Comparison of ENCODE assay signal across 17 cellular contexts in genomic region chr11:120522021-120522420, GRCh38. TPM values are rescaled to one million over a fixed set of nuclear protein-coding genes. Genes with fewer than 3 reads are reported as not detected.
A peak's percentile ranks its signal among the peaks of the same experiment; 100 is the strongest.
DNase-seq lines count a peak whose midpoint lies in the region; ATAC-seq and TF ChIP-seq lines count a peak whose summit lies in the region.
"Had no signal": no experiment of that assay in that cellular context is flagged by ENCODE, and none has a peak within 500 bp of the region (broad histone marks: within the 10 kb centered on the region; RNA-seq: fewer than 3 reads in every experiment).

No MANE protein-coding gene starts in this region.

- peak overlapping the region; percentile 72 for H3K4me2 ChIP-seq in BLaER1

- H3K9ac ChIP-seq in BLaER1 = no peak overlapping the region
- H3K9ac ChIP-seq: GM23248 had no signal

- H3K27ac ChIP-seq in BLaER1 = no peak overlapping the region; the same call in 1 of the 2 replicates
- no peak overlapping the region for H3K27ac ChIP-seq in lower lobe of right lung
- no peak overlapping the region for H3K27ac ChIP-seq in spleen
- H3K27ac ChIP-seq: GM23248 had no signal

- DNase-seq in CD14-positive monocyte (ENCODE audit: low spot score) (peak; percentile 9), lower lobe of right lung (peak; percentile 18), spleen (peak; percentile 17), pons (ENCODE audit: low spot score) (no peak), EL (no peak)
- DNase-seq: Calu3; CD8-positive, alpha-beta T cell; DMS 273 treated with DMSO at 0.1 percent for 48 hours; DMS53; DND-41; GM23248; HCEC 1CT had no signal

- no peaks in the 10 kb centered on the region for H3K9me3 Mint-ChIP-seq in CD14-positive monocyte
- H3K9me3 Mint-ChIP-seq: CD8-positive, alpha-beta T cell had no signal

- no peak overlapping the region for H3K4me3 ChIP-seq in BLaER1
- no peak overlapping the region for H3K4me3 ChIP-seq in lower lobe of right lung
- H3K4me3 ChIP-seq in spleen = no peak overlapping the region
- H3K4me3 ChIP-seq: GM23248 had no signal

- no peaks in the 10 kb centered on the region for H4K20me1 ChIP-seq in BLaER1

- H3K9me3 ChIP-seq in BLaER1 (no peaks in the 10 kb centered on the region), lower lobe of right lung (no peaks in the 10 kb centered on the region), spleen (no peaks in the 10 kb centered on the region)

- H3K4me1 Mint-ChIP-seq in CD14-positive monocyte = no peaks in the 10 kb centered on the region

- no peaks in the 10 kb centered on the region for H3K36me3 Mint-ChIP-seq in CD14-positive monocyte
- H3K36me3 Mint-ChIP-seq: CD8-positive, alpha-beta T cell had no signal

- H3K4me1 ChIP-seq in BLaER1 (peaks cover 28% of the 10 kb centered on the region), lower lobe of right lung (peaks cover 3% of the 10 kb centered on the region), spleen (peaks cover 0 to 13% (median 1%) of the 10 kb centered on the region in 6 donors)

- no peaks in the 10 kb centered on the region for H3K27me3 ChIP-seq in BLaER1
- no peaks in the 10 kb centered on the region for H3K27me3 ChIP-seq in lower lobe of right lung (ENCODE audit: low read depth)
- peaks cover 0 to 85% (median 0%) of the 10 kb centered on the region in 7 donors for H3K27me3 ChIP-seq in spleen (replicated peaks in 1 of 7)

- WGBS in spleen, 5 donors = 85 to 95% (median 92%) methylated on average over 11 of the region's 11 CpGs

- no peak for TF ChIP-seq POLR2A in spleen (IDR thresholded peaks at IDR 0.05)

- H3K27ac Mint-ChIP-seq in CD14-positive monocyte = no peak overlapping the region
- H3K27ac Mint-ChIP-seq: B cell; CD8-positive, alpha-beta T cell had no signal

- TF ChIP-seq CTCF in CD14-positive monocyte (IDR thresholded peaks at IDR 0.05) (no peak), lower lobe of right lung (IDR thresholded peaks at IDR 0.05) (no peak), spleen (IDR thresholded peaks at IDR 0.05 in 8 of 11, conservative IDR thresholded peaks at IDR 0.05 in 3 of 11) (no peak)

- intact Hi-C loops in CD14-positive monocyte (cut with micrococcal nuclease) = no loop called here
- intact Hi-C loops in lower lobe of right lung (cut with DNase I) = no loop called here
- intact Hi-C loops in spleen (cut with DNase I; ENCODE audit: low total_unique reads) = no loop called here

- no peak overlapping the region for H3K4me3 Mint-ChIP-seq in CD14-positive monocyte
- H3K4me3 Mint-ChIP-seq: B cell; CD8-positive, alpha-beta T cell had no signal

- ATAC-seq in lower lobe of right lung (no peak), GM18519 (IDR thresholded peaks at IDR 0.05; ENCODE audit: low FRiP score, unreplicated experiment) (no peak)
- ATAC-seq: CD8-positive, alpha-beta T cell had no signal

- H3K27me3 Mint-ChIP-seq in CD14-positive monocyte (ENCODE audit: low read depth in 3 of 3) = peaks cover 20 to 35% (median 21%) of the 10 kb centered on the region in 3 donors

- H3K36me3 ChIP-seq in BLaER1 (no peaks in the 10 kb centered on the region), lower lobe of right lung (no peaks in the 10 kb centered on the region), spleen (no peaks in the 10 kb centered on the region)

RNA-seq across cellular contexts. Expression of gene GRIK4, which starts 10.5 kb away (rescaled TPM):
- not detected for polyA plus RNA-seq in CD14-positive monocyte
- total RNA-seq in lower lobe of right lung = 2.2 TPM
- total RNA-seq in spleen = 1 to 10 TPM in 4 of 7 donors, under 1 TPM in 3; 0.40 to 2.4 (median 1.7) TPM
- polyA plus RNA-seq in spleen = under 1 TPM; 0.04 to 0.19 (median 0.14) TPM
- total RNA-seq: A172; Calu3; CD8-positive, alpha-beta T cell; GM23248; HT-29 had no signal
- polyA plus RNA-seq: GM23248 had no signal

Comparison
In these comparisons a context has a peak if more than half of its experiments do, and no peak if none do; other contexts are left out.
1. DNase-seq: peak in CD14-positive monocyte (single experiment), lower lobe of right lung (single experiment) and spleen (single experiment); none in pons (single experiment) and EL (single experiment).